Comparison of ENCODE assay signal across 18 cellular contexts in genomic region chr20:4893709-4894108, GRCh38.
DNase-seq lines count a peak whose midpoint lies in the region; ATAC-seq and TF ChIP-seq lines count a peak whose summit lies in the region.
"Had no signal": no experiment of that assay in that cellular context is flagged by ENCODE, and none has a peak within 500 bp of the region (broad histone marks: within the 10 kb centered on the region; RNA-seq: fewer than 3 reads in every experiment).

No MANE protein-coding gene starts in this region.

- H3K27ac Mint-ChIP-seq in MCF 10A (ENCODE audit: low read depth, unreplicated experiment) (peak overlapping the region; percentile 35), brain (peak overlapping the region in 3 of 5 experiments; percentile 35 to 73 (median 57)), nephron progenitor cell (peak overlapping the region; percentile 71)
- peak overlapping the region in 1 of 2 donors; percentile 24 for H3K27ac Mint-ChIP-seq in activated naive CD4-positive, alpha-beta T cell treated with anti-CD3 and anti-CD28 coated beads, Interleukin-2, amount 50 U/mL, for 72 hours

- DNase-seq in MCF 10A (ENCODE audit: unreplicated experiment) = no peak
- no peak for DNase-seq in breast epithelium (ENCODE audit: low spot score in 2 of 2)
- DNase-seq in nephron progenitor cell = no peak
- DNase-seq in brain microvascular endothelial cell = no peak
- DNase-seq in NCI-H1092 treated with DMSO at 0.1 percent for 48 hours (lab: John Stamatoyannopoulos, UW) = no peak
- DNase-seq in activated naive CD4-positive, alpha-beta T cell treated with anti-CD3 and anti-CD28 coated beads, Interleukin-2, amount 50 U/mL, for 72 hours (ENCODE audit: low spot score in 2 of 2) = no peak
- DNase-seq: DMS79, H7, KG1, NCI-H1436, NCI-H1930, NCI-H345, NCI-H524 treated with DMSO at 0.1 percent for 48 hours, PC-3, SHP77 treated with DMSO at 0.1 percent for 48 hours had no signal

- H3K36me3 ChIP-seq in breast epithelium = no peaks in the 10 kb centered on the region
- no peaks in the 10 kb centered on the region for H3K36me3 ChIP-seq in brain microvascular endothelial cell (replicated peaks)

- BruUV-seq in MCF 10A (replicated peaks; lab: Mats Ljungman, UMichigan) = no TSS peak

- in situ Hi-C loops in brain microvascular endothelial cell (cut with HindIII; ENCODE audit: low pct_ligation_motif_present, low sequenced_read_pairs) = no loop called here

- ATAC-seq in activated naive CD4-positive, alpha-beta T cell treated with anti-CD3 and anti-CD28 coated beads, Interleukin-2, amount 50 U/mL, for 72 hours = no peak
- ATAC-seq: A549, HepG2, PC-3 had no signal

- H3K4me3 Mint-ChIP-seq in MCF 10A (ENCODE audit: unreplicated experiment) (no peak overlapping the region), brain (no peak overlapping the region), nephron progenitor cell (no peak overlapping the region)

- no peaks in the 10 kb centered on the region for H3K9me3 Mint-ChIP-seq in MCF 10A (ENCODE audit: unreplicated experiment)
- no peaks in the 10 kb centered on the region for H3K9me3 Mint-ChIP-seq in brain
- H3K9me3 Mint-ChIP-seq in nephron progenitor cell = no peaks in the 10 kb centered on the region
- H3K9me3 Mint-ChIP-seq in activated naive CD4-positive, alpha-beta T cell treated with anti-CD3 and anti-CD28 coated beads, Interleukin-2, amount 50 U/mL, for 72 hours = no peaks in the 10 kb centered on the region

- no peak overlapping the region for H3K4me3 ChIP-seq in breast epithelium
- no peak overlapping the region for H3K4me3 ChIP-seq in brain microvascular endothelial cell (ENCODE audit: low read depth, low read length)
- H3K4me3 ChIP-seq: A549 had no signal

- CTCF ChIA-PET in MCF 10A (lab: Yijun Ruan, JAX) = interaction anchor here (0.6 to 1.2 kb wide), 2 partner anchors 61 to 134 kb away, joined by 3 read pairs; no protein-coding TSS in a partner anchor

- no peaks in the 10 kb centered on the region for H3K4me1 ChIP-seq in breast epithelium

- POLR2A ChIA-PET in MCF 10A (lab: Yijun Ruan, JAX) = interaction anchor here (0.6 kb wide), 1 partner anchor 1647 kb away, joined by 4 read pairs; no protein-coding TSS in a partner anchor

- no peaks in the 10 kb centered on the region for H3K27me3 ChIP-seq in breast epithelium
- no peaks in the 10 kb centered on the region for H3K27me3 ChIP-seq in brain microvascular endothelial cell (replicated peaks)

- intact Hi-C loops in MCF 10A (cut with micrococcal nuclease) (no loop called here), breast epithelium (cut with DNase I; ENCODE audit: low total_unique reads) (no loop called here)

- H3K9me3 ChIP-seq in breast epithelium = no peaks in the 10 kb centered on the region
- H3K9me3 ChIP-seq: A549 had no signal

- no peak for TF ChIP-seq POLR2A in breast epithelium (IDR thresholded peaks at IDR 0.05)

- H3K27ac ChIP-seq in breast epithelium = no peak overlapping the region
- H3K27ac ChIP-seq in brain microvascular endothelial cell = no peak overlapping the region
- H3K27ac ChIP-seq: A549 had no signal

- TF ChIP-seq CTCF in MCF 10A (IDR thresholded peaks at IDR 0.05; ENCODE audit: unreplicated experiment) (no peak), breast epithelium (IDR thresholded peaks at IDR 0.05) (no peak), brain (conservative IDR thresholded peaks at IDR 0.05) (no peak), nephron progenitor cell (IDR thresholded peaks at IDR 0.05) (no peak), brain microvascular endothelial cell (IDR thresholded peaks at IDR 0.05; ENCODE audit: low read depth, low read length, missing control alignments) (no peak)

- H3K4me1 Mint-ChIP-seq in MCF 10A (ENCODE audit: insufficient read depth, unreplicated experiment) (peaks cover 19% of the 10 kb centered on the region), brain (peaks cover 45% of the 10 kb centered on the region), nephron progenitor cell (peaks cover 45% of the 10 kb centered on the region)

- H3K36me3 Mint-ChIP-seq in MCF 10A (ENCODE audit: insufficient read depth, unreplicated experiment) (peaks cover 14% of the 10 kb centered on the region), brain (peaks cover 40% of the 10 kb centered on the region), nephron progenitor cell (ENCODE audit: low read depth) (peaks cover 8% of the 10 kb centered on the region)
- H3K36me3 Mint-ChIP-seq in activated naive CD4-positive, alpha-beta T cell treated with anti-CD3 and anti-CD28 coated beads, Interleukin-2, amount 50 U/mL, for 72 hours = no peaks in the 10 kb centered on the region

- H3K27me3 Mint-ChIP-seq in MCF 10A (ENCODE audit: insufficient read depth, unreplicated experiment) = no peaks in the 10 kb centered on the region
- H3K27me3 Mint-ChIP-seq in brain = peaks cover 4% of the 10 kb centered on the region
- H3K27me3 Mint-ChIP-seq in nephron progenitor cell (ENCODE audit: low read depth, poor library complexity) = peaks cover 8% of the 10 kb centered on the region
